Comparison of ENCODE assay signal across 24 cellular contexts in genomic region chr22:21856197-21856596, GRCh38. TPM values are rescaled to one million over a fixed set of nuclear protein-coding genes. Genes with fewer than 3 reads are reported as not detected.
DNase-seq lines count a peak whose midpoint lies in the region; ATAC-seq and TF ChIP-seq lines count a peak whose summit lies in the region.
"Had no signal": no experiment of that assay in that cellular context is flagged by ENCODE, and none has a peak within 500 bp of the region (broad histone marks: within the 10 kb centered on the region; RNA-seq: fewer than 3 reads in every experiment).

No MANE protein-coding gene starts in this region.

- H3K4me1 ChIP-seq in neural progenitor cell (peaks cover 29% of the 10 kb centered on the region), sigmoid colon (peaks cover 0 to 65% (median 47%) of the 10 kb centered on the region in 4 donors)
- H3K4me1 ChIP-seq: prostate gland had no signal

- no peak overlapping the region for H3K9ac ChIP-seq in neural progenitor cell

- H3K9me3 Mint-ChIP-seq in CD14-positive monocyte (no peaks in the 10 kb centered on the region), endothelial cell (ENCODE audit: unreplicated experiment) (no peaks in the 10 kb centered on the region), neural progenitor cell (peaks cover 13% of the 10 kb centered on the region)
- H3K9me3 Mint-ChIP-seq: activated T-cell treated with anti-CD3 and anti-CD28 coated beads, Interleukin-2, amount 50 U/mL, for 4 hours; stimulated activated effector memory CD8-positive, alpha-beta T cell treated with anti-CD3 and anti-CD28 coated beads, Interleukin-12 subunit alpha, Interleukin-12 subunit beta, amount 100 ng/mL, for 72 hours had no signal

- no peak overlapping the region for H2AFZ ChIP-seq in neural progenitor cell (replicated peaks)

- TF ChIP-seq EP300 in sigmoid colon (IDR thresholded peaks at IDR 0.05), result no peak

- H3K4me1 Mint-ChIP-seq in CD14-positive monocyte (peaks cover 73% of the 10 kb centered on the region), endothelial cell (ENCODE audit: unreplicated experiment) (peaks cover 32% of the 10 kb centered on the region), neural progenitor cell (peaks cover 19% of the 10 kb centered on the region)

- no peak for TF ChIP-seq POLR2A in sigmoid colon (IDR thresholded peaks at IDR 0.05)

- H3K4me3 Mint-ChIP-seq in CD14-positive monocyte (peak overlapping the region in 1 of 2 donors; percentile 6), endothelial cell (ENCODE audit: unreplicated experiment) (no peak overlapping the region), neural progenitor cell (no peak overlapping the region)
- H3K4me3 Mint-ChIP-seq: activated T-cell treated with anti-CD3 and anti-CD28 coated beads, Interleukin-2, amount 50 U/mL, for 4 hours; IgD-negative memory B cell; stimulated activated effector memory CD8-positive, alpha-beta T cell treated with anti-CD3 and anti-CD28 coated beads, Interleukin-12 subunit alpha, Interleukin-12 subunit beta, amount 100 ng/mL, for 72 hours had no signal

- peaks cover 8% of the 10 kb centered on the region for H3F3A ChIP-seq in neural progenitor cell (ENCODE audit: low read depth)

- H3K36me3 Mint-ChIP-seq in CD14-positive monocyte, result peaks cover 17 to 24% of the 10 kb centered on the region in 2 donors
- H3K36me3 Mint-ChIP-seq in endothelial cell (ENCODE audit: low read depth, unreplicated experiment), result no peaks in the 10 kb centered on the region
- peaks cover 40% of the 10 kb centered on the region for H3K36me3 Mint-ChIP-seq in neural progenitor cell
- H3K36me3 Mint-ChIP-seq: IgD-negative memory B cell had no signal

- H3K27ac ChIP-seq in HL-60 (replicated peaks) (peak overlapping the region; percentile 44), neural progenitor cell (no peak overlapping the region), sigmoid colon (no peak overlapping the region)
- H3K27ac ChIP-seq: adrenal gland, body of pancreas, prostate gland, RWPE1 had no signal

- TF ChIP-seq CTCF in CD14-positive monocyte (IDR thresholded peaks at IDR 0.05), result no peak
- no peak for TF ChIP-seq CTCF in HL-60 (IDR thresholded peaks at IDR 0.05; ENCODE audit: insufficient read depth, low read length)
- TF ChIP-seq CTCF in endothelial cell (IDR thresholded peaks at IDR 0.05; ENCODE audit: unreplicated experiment), result no peak
- no peak for TF ChIP-seq CTCF in neural progenitor cell (IDR thresholded peaks at IDR 0.05)
- no peak for TF ChIP-seq CTCF in sigmoid colon (IDR thresholded peaks at IDR 0.05)

- H3K36me3 ChIP-seq in neural progenitor cell (no peaks in the 10 kb centered on the region), sigmoid colon (no peaks in the 10 kb centered on the region)
- H3K36me3 ChIP-seq: adrenal gland, prostate gland had no signal

- H3K79me2 ChIP-seq in neural progenitor cell (ENCODE audit: low read depth), result peaks cover 100% of the 10 kb centered on the region

- H3K27me3 Mint-ChIP-seq in CD14-positive monocyte (ENCODE audit: low read depth in 3 of 3) (peaks cover 0 to 2% (median 0%) of the 10 kb centered on the region in 3 donors), endothelial cell (ENCODE audit: unreplicated experiment) (no peaks in the 10 kb centered on the region), neural progenitor cell (ENCODE audit: insufficient read depth, low read depth) (peaks cover 2% of the 10 kb centered on the region)
- H3K27me3 Mint-ChIP-seq: IgD-negative memory B cell had no signal

- no peak overlapping the region for H3K4me2 ChIP-seq in neural progenitor cell

- no peak for DNase-seq in CD14-positive monocyte (ENCODE audit: low spot score)
- DNase-seq in HL-60 (ENCODE audit: low read depth in 1 of 2, low spot score in 1 of 2), result no peak
- DNase-seq in endothelial cell (ENCODE audit: low spot score), result no peak
- no peak for DNase-seq in neural progenitor cell (ENCODE audit: low spot score)
- DNase-seq in sigmoid colon, result no peak
- DNase-seq: activated CD4-positive, alpha-beta T cell treated with anti-CD3 and anti-CD28 coated beads, Interleukin-2, amount 50 U/mL, for 1 hour; activated CD4-positive, CD25-positive, alpha-beta regulatory T cell; activated T-cell treated with anti-CD3 and anti-CD28 coated beads, Interleukin-2, amount 50 U/mL, for 4 hours; adrenal gland; C1 segment of cervical spinal cord; mammary epithelial cell; NCI-H1048; NCI-H1694; NCI-H2171; NCI-H510A; T-helper 1 cell had no signal

- peaks cover 71% of the 10 kb centered on the region for H4K20me1 ChIP-seq in neural progenitor cell (ENCODE audit: low read depth)

- H3K9me3 ChIP-seq in neural progenitor cell (ENCODE audit: low read depth), result no peaks in the 10 kb centered on the region
- H3K9me3 ChIP-seq in sigmoid colon, result no peaks in the 10 kb centered on the region
- H3K9me3 ChIP-seq: adrenal gland, body of pancreas, prostate gland, upper lobe of left lung had no signal

- H3K27me3 ChIP-seq in HL-60 (ENCODE audit: insufficient read depth, poor library complexity, severe bottlenecking) (no peaks in the 10 kb centered on the region), neural progenitor cell (no peaks in the 10 kb centered on the region), sigmoid colon (no peaks in the 10 kb centered on the region)
- H3K27me3 ChIP-seq: adrenal gland, body of pancreas, upper lobe of left lung had no signal

- ATAC-seq in HG02571 (IDR thresholded peaks at IDR 0.05; ENCODE audit: unreplicated experiment), result no peak
- ATAC-seq in HG03175 (IDR thresholded peaks at IDR 0.05; ENCODE audit: unreplicated experiment), result no peak
- ATAC-seq: activated T-cell treated with anti-CD3 and anti-CD28 coated beads, Interleukin-2, amount 50 U/mL, for 4 hours; body of pancreas; stimulated activated effector memory CD8-positive, alpha-beta T cell treated with anti-CD3 and anti-CD28 coated beads, Interleukin-12 subunit alpha, Interleukin-12 subunit beta, amount 100 ng/mL, for 72 hours had no signal

- intact Hi-C loops in CD14-positive monocyte (cut with micrococcal nuclease), result loop anchor here (5.0 kb wide), 2 partner anchors 34 to 86 kb away; no protein-coding TSS in a partner anchor
- intact Hi-C loops in sigmoid colon (cut with DNase I), result no loop called here

- no peak overlapping the region for H3K4me3 ChIP-seq in HL-60 (replicated peaks; ENCODE audit: insufficient read depth, low read length)
- H3K4me3 ChIP-seq in neural progenitor cell, result no peak overlapping the region
- H3K4me3 ChIP-seq in sigmoid colon, result no peak overlapping the region
- H3K4me3 ChIP-seq: adrenal gland, body of pancreas, prostate gland, upper lobe of left lung had no signal

- 95 to 96% methylated on average over 10 of the region's 10 CpGs for WGBS in sigmoid colon, 2 donors

- H3K27ac Mint-ChIP-seq in CD14-positive monocyte, result peak overlapping the region; percentile 85 to 98 (median 89)
- peak overlapping the region; percentile 27 for H3K27ac Mint-ChIP-seq in endothelial cell (ENCODE audit: unreplicated experiment)
- H3K27ac Mint-ChIP-seq in neural progenitor cell, result peak overlapping the region; percentile 14
- H3K27ac Mint-ChIP-seq: stimulated activated effector memory CD8-positive, alpha-beta T cell treated with anti-CD3 and anti-CD28 coated beads, Interleukin-12 subunit alpha, Interleukin-12 subunit beta, amount 100 ng/mL, for 72 hours had no signal

RNA-seq across cellular contexts. Expression of gene MAPK1, which starts 11.2 kb away (rescaled TPM):
- polyA plus RNA-seq in CD14-positive monocyte (100 to 1,000 TPM; 118 to 148 TPM), sigmoid colon (10 to 100 TPM; 18.0 to 24.0 (median 23.2) TPM)
- total RNA-seq in endothelial cell (ENCODE audit: unreplicated experiment) (119 TPM), neural progenitor cell (ENCODE audit: low replicate concordance) (44.7 and 61.4 TPM in 2 replicates), sigmoid colon (10 to 100 TPM; 44.1 to 73.2 (median 48.6) TPM)

Comparison
In these comparisons a context has a peak if more than half of its experiments do, and no peak if none do; other contexts are left out.
1. H3K27ac Mint-ChIP-seq: peak in every context shown above with its lines; median percentile 89 in CD14-positive monocyte; 27 in endothelial cell; 14 in neural progenitor cell.